Comparison of ENCODE assay signal across 17 cellular contexts in the genomic region with DNA sequence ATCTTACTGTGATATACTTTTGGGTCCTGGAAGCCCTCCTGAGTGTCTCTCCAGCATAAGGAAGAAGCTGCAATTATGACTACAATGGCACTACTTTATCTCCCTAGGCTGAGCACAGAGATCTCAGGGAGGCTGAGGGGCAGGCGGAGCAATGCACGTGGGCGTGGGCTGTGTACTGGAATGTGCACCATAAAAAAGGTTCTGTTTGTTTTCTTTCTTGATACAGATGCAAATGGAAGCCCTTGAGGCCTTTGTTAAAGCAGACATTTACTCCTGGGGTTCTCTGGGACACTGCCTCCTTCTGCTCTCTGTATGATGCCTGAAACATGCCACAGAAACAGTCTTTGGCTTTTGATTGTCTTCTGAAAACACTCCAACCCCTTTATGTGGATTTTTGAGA.
DNase-seq lines count a peak whose midpoint lies in the region; ATAC-seq, FAIRE-seq and TF ChIP-seq lines count a peak whose summit lies in the region.
"Had no signal": no experiment of that assay in that cellular context is flagged by ENCODE, and none has a peak within 500 bp of the region (broad histone marks: within the 10 kb centered on the region; RNA-seq: fewer than 3 reads in every experiment).

No MANE protein-coding gene starts in this region.

- H3K4me2 ChIP-seq in IMR-90 (ENCODE audit: low read depth, low read length) (no peak overlapping the region), H1 (ENCODE audit: insufficient read depth in 1 of 2, low read depth in 2 of 2, low read length in 2 of 2) (peak overlapping the region; percentile 9 to 41; a peak in 2 of 4 replicates)

- no peak overlapping the region for H3K23ac ChIP-seq in IMR-90 (ENCODE audit: low read depth, low read length)
- no peak overlapping the region for H3K23ac ChIP-seq in H1 (ENCODE audit: insufficient read length)

- no peak overlapping the region for H2BK120ac ChIP-seq in IMR-90 (ENCODE audit: low read depth, low read length)
- no peak overlapping the region for H2BK120ac ChIP-seq in H1 (replicated peaks; ENCODE audit: low read depth, low read length)

- dilution Hi-C loops in IMR-90 (cut with HindIII; ENCODE audit: low sequenced_read_pairs, unreplicated experiment): no loop called here

- H2BK15ac ChIP-seq in IMR-90 (ENCODE audit: low read depth, low read length) (no peak overlapping the region), H1 (ENCODE audit: low read length) (no peak overlapping the region)

- H3K9me1 ChIP-seq in IMR-90 (ENCODE audit: insufficient read depth, low read length): no peaks in the 10 kb centered on the region

- no peak overlapping the region for H4K91ac ChIP-seq in IMR-90 (ENCODE audit: insufficient read depth, low read depth, low read length)
- H4K91ac ChIP-seq in H1 (replicated peaks; ENCODE audit: insufficient read length, low read length): no peak overlapping the region

- H4K5ac ChIP-seq in IMR-90 (ENCODE audit: low read depth, low read length): no peak overlapping the region
- H4K5ac ChIP-seq in H1 (ENCODE audit: insufficient read length, low read depth, low read length): no peak overlapping the region

- H3K27ac ChIP-seq in IMR-90 (ENCODE audit: insufficient read depth, low read length) (no peak overlapping the region), H1 (ENCODE audit: low read depth, low read length) (no peak overlapping the region), right lobe of liver (no peak overlapping the region)
- H3K27ac ChIP-seq: heart right ventricle had no signal

- ATAC-seq in IMR-90 (ENCODE audit: low read depth): peak; percentile 53; the same call in 1 of the 2 replicates
- ATAC-seq in left lobe of liver: no peak
- ATAC-seq in right lobe of liver: no peak
- ATAC-seq: heart right ventricle had no signal

- H2AFZ ChIP-seq in IMR-90 (replicated peaks; ENCODE audit: low read length, poor library complexity): peak overlapping the region; percentile 7
- H2AFZ ChIP-seq in H1 (ENCODE audit: low read length): no peak overlapping the region

- no peak overlapping the region for H3K56ac ChIP-seq in IMR-90 (ENCODE audit: extremely low read depth, insufficient read depth, low read length)
- no peak overlapping the region for H3K56ac ChIP-seq in H1 (replicated peaks; ENCODE audit: insufficient read length, low read depth, low read length)

- H4K8ac ChIP-seq in IMR-90 (ENCODE audit: low read depth in 2 of 2, low read length in 2 of 2) (no peak overlapping the region), H1 (ENCODE audit: extremely low read depth, insufficient read depth, low read length) (no peak overlapping the region)

- H3K14ac ChIP-seq in IMR-90 (replicated peaks; ENCODE audit: low read depth, low read length) (no peak overlapping the region), H1 (ENCODE audit: insufficient read length) (no peak overlapping the region)

- TF ChIP-seq EP300 in H1 (IDR thresholded peaks at IDR 0.05; ENCODE audit: borderline replicate concordance in 1 of 2, low read depth in 2 of 2, low read length in 2 of 2): 0 out of 3 replicates have a peak, but pooled peaks of 1 of the 2 experiments have one; percentile 26

- H3K4me1 ChIP-seq in IMR-90 (ENCODE audit: control insufficient read depth, insufficient read depth, low read length) (peaks cover 2% of the 10 kb centered on the region; the same call in 1 of the 2 replicates), H1 (replicated peaks in 1 of 4; ENCODE audit: control insufficient read depth in 3 of 4, insufficient read depth in 4 of 4, low read length in 3 of 4) (peaks cover 0 to 5% (median 2%) of the 10 kb centered on the region in 4 experiments; a peak in 3 of 7 replicates), right lobe of liver (no peaks in the 10 kb centered on the region)

- WGBS in IMR-90 (ENCODE audit: extremely low coverage in 2 of 2, insufficient read length in 1 of 2), 2 experiments: no CpG with 5 or more reads among the region's 3 CpGs
- 7% methylated on average over 3 of the region's 3 CpGs; no CpG with 5 or more reads in 1 of the 2 experiments for WGBS in H1 (ENCODE audit: extremely low coverage in 1 of 2, insufficient coverage in 1 of 2, insufficient read length in 1 of 2, insufficient replicate concordance in 2 of 2, low coverage in 1 of 2, low lambda C conversion rate in 2 of 2, missing lambda C conversion rate in 1 of 2), 2 experiments
- 20% methylated on average over 1 of the region's 3 CpGs for WGBS in right lobe of liver (ENCODE audit: insufficient coverage, low coverage, low lambda C conversion rate, missing lambda C conversion rate)

- H3K9ac ChIP-seq in IMR-90 (ENCODE audit: low read depth, low read length) (no peak overlapping the region), H1 (replicated peaks in 1 of 4; ENCODE audit: extremely low read depth in 1 of 4, low read depth in 3 of 4, low read length in 3 of 4) (no peak overlapping the region)

- H2AK9ac ChIP-seq in IMR-90 (replicated peaks; ENCODE audit: low read depth, low read length, poor library complexity): no peak overlapping the region

- no peaks in the 10 kb centered on the region for H3K23me2 ChIP-seq in H1 (ENCODE audit: low read depth, low read length)

- TF ChIP-seq CTCF in IMR-90 (conservative IDR thresholded peaks at IDR 0.05; ENCODE audit: low read depth, low read length) (no peak), H1 (IDR thresholded peaks at IDR 0.05; ENCODE audit: control extremely low read depth in 1 of 3, insufficient read depth in 1 of 3, low read depth in 1 of 3, low read length in 3 of 3) (no peak), mesothelial cell of epicardium (IDR thresholded peaks at IDR 0.05; ENCODE audit: unreplicated experiment) (no peak), right lobe of liver (IDR thresholded peaks at IDR 0.05) (no peak)

- H3K18ac ChIP-seq in IMR-90 (ENCODE audit: low read depth, low read length): no peak overlapping the region
- no peak overlapping the region; the same call in 1 of the 2 replicates for H3K18ac ChIP-seq in H1 (ENCODE audit: extremely low read depth, low read length)

- H3K27ac Mint-ChIP-seq in mesothelial cell of epicardium: peak overlapping the region; percentile 6
- H3K27ac Mint-ChIP-seq: activated CD4-positive, alpha-beta T cell treated with anti-CD3 and anti-CD28 coated beads, Interleukin-2, amount 10 ng/mL, durations not matched to agents 24 days and 14 days; stimulated activated naive CD8-positive, alpha-beta T cell treated with anti-CD3 and anti-CD28 coated beads, Interleukin-15, Interleukin-2, amounts not matched to agents 100 ng/mL and 50 ng/mL, for 24 hours; T-helper 2 cell treated with Interferon-gamma antibody and Interleukin-4, amounts not matched to agents 5 μg/mL and 100 μg/mL, for 36 hours had no signal

- no TSS peak for BruUV-seq in IMR-90 (replicated peaks; lab: Mats Ljungman, UMichigan)

- TF ChIP-seq POLR2A in IMR-90 (IDR thresholded peaks at IDR 0.05; ENCODE audit: low read depth, low read length): no peak
- TF ChIP-seq POLR2A in H1 (IDR thresholded peaks at IDR 0.05; ENCODE audit: control extremely low read depth in 1 of 2, low read depth in 2 of 2, low read length in 2 of 2): no peak
- TF ChIP-seq POLR2A in right lobe of liver (IDR thresholded peaks at IDR 0.05): no peak

- no peaks in the 10 kb centered on the region for H3K36me3 ChIP-seq in IMR-90 (ENCODE audit: control insufficient read depth, insufficient read depth, low read length)
- no peaks in the 10 kb centered on the region; a peak in 1 of 8 replicates for H3K36me3 ChIP-seq in H1 (ENCODE audit: control insufficient read depth in 2 of 4, insufficient read depth in 4 of 4, low read length in 3 of 4)
- H3K36me3 ChIP-seq in right lobe of liver: no peaks in the 10 kb centered on the region
- H3K36me3 ChIP-seq: heart right ventricle had no signal

- POLR2A ChIA-PET in IMR-90 (lab: Charles Lee; ENCODE audit: unreplicated experiment) (no interaction called here), H1 (lab: Charles Lee; ENCODE audit: partially characterized antibody) (interaction anchor here (0.7 to 0.8 kb wide), 3 partner anchors 23 to 165 kb away, joined by 3 read pairs; no protein-coding TSS in a partner anchor)

- H3K79me1 ChIP-seq in IMR-90 (ENCODE audit: low read depth in 1 of 2, low read length in 2 of 2) (no peaks in the 10 kb centered on the region), H1 (ENCODE audit: low read depth, low read length) (no peaks in the 10 kb centered on the region)

- H2BK12ac ChIP-seq in H1 (ENCODE audit: low read depth, low read length): no peak overlapping the region

- H3K9me3 ChIP-seq in IMR-90 (ENCODE audit: control insufficient read depth, insufficient read depth, low read length) (0 out of 2 replicates have a peak, but pooled peaks cover 2% of the 10 kb centered on the region), H1 (ENCODE audit: insufficient read depth in 2 of 2, low read depth in 1 of 2, low read length in 1 of 2) (no peaks in the 10 kb centered on the region), right lobe of liver (no peaks in the 10 kb centered on the region)

- no peaks in the 10 kb centered on the region for H3K27me3 ChIP-seq in IMR-90 (ENCODE audit: control insufficient read depth, insufficient read depth, low read length)
- peaks cover 0 to 10% (median 7%) of the 10 kb centered on the region in 4 experiments; a peak in 4 of 7 replicates for H3K27me3 ChIP-seq in H1 (replicated peaks in 1 of 4; ENCODE audit: control insufficient read depth in 3 of 4, extremely low read depth in 1 of 4, insufficient read depth in 3 of 4, low read length in 3 of 4)
- no peaks in the 10 kb centered on the region for H3K27me3 ChIP-seq in right lobe of liver
- H3K27me3 ChIP-seq: heart right ventricle had no signal

- DNase-seq in Daoy (ENCODE audit: low read depth) (peak; percentile 51), IMR-90 (peak; percentile 21), H1 (ENCODE audit: low read depth in 1 of 2, low spot score in 2 of 2) (peak; percentile 53 to 64), mesothelial cell of epicardium (ENCODE audit: low spot score in 2 of 2, unreplicated experiment in 2 of 2) (no peak), amniotic stem cell (lab: John Stamatoyannopoulos, UW) (no peak), left lobe of liver (ENCODE audit: low spot score) (no peak), right lobe of liver (no peak), NCI-H524 (lab: John Stamatoyannopoulos, UW) (no peak)
- DNase-seq: activated CD4-positive, alpha-beta T cell treated with anti-CD3 and anti-CD28 coated beads, Interleukin-2, amount 10 ng/mL, durations not matched to agents 24 days and 14 days; activated T-cell treated with anti-CD3 and anti-CD28 coated beads, Interleukin-2, amount 50 U/mL, for 48 hours; erythroblast; heart right ventricle; Karpas-422; NCI-H1930 had no signal

- H2BK20ac ChIP-seq in IMR-90 (ENCODE audit: low read depth, low read length): no peak overlapping the region
- H2BK20ac ChIP-seq in H1 (ENCODE audit: low read length): no peak overlapping the region

- no peak overlapping the region for H2AK5ac ChIP-seq in IMR-90 (ENCODE audit: low read depth, low read length)
- no peak overlapping the region for H2AK5ac ChIP-seq in H1 (ENCODE audit: low read depth, low read length)

- H3K4ac ChIP-seq in IMR-90 (ENCODE audit: low read depth, low read length) (no peak overlapping the region), H1 (replicated peaks; ENCODE audit: insufficient read length, low read depth, low read length) (no peak overlapping the region)

- intact Hi-C loops in IMR-90 (cut with micrococcal nuclease) (no loop called here), right lobe of liver (cut with DNase I) (no loop called here)

- H2BK5ac ChIP-seq in IMR-90 (ENCODE audit: low read depth, low read length, poor library complexity, severe bottlenecking): no peak overlapping the region
- no peak overlapping the region for H2BK5ac ChIP-seq in H1 (ENCODE audit: low read depth, low read length)

- no peaks in the 10 kb centered on the region for H3K27me3 Mint-ChIP-seq in mesothelial cell of epicardium (ENCODE audit: low read depth)
- H3K27me3 Mint-ChIP-seq: stimulated activated naive CD8-positive, alpha-beta T cell treated with anti-CD3 and anti-CD28 coated beads, Interleukin-15, Interleukin-2, amounts not matched to agents 100 ng/mL and 50 ng/mL, for 24 hours had no signal

- peak; percentile 93 for FAIRE-seq in H1 (lab: Jason Lieb, UNC)
- FAIRE-seq: colon had no signal

- peaks cover 10% of the 10 kb centered on the region for H3K4me1 Mint-ChIP-seq in mesothelial cell of epicardium

- in situ Hi-C loops in IMR-90 (cut with MboI; ENCODE audit: low sequenced_read_pairs): no loop called here

- no peaks in the 10 kb centered on the region for H3K79me2 ChIP-seq in H1 (ENCODE audit: control insufficient read depth in 1 of 2, insufficient read depth in 2 of 2, low read length in 2 of 2)

- H3K4me3 ChIP-seq in IMR-90 (ENCODE audit: insufficient read depth, low read depth, low read length) (no peak overlapping the region), H1 (ENCODE audit: extremely low read depth in 1 of 4, insufficient read depth in 2 of 4, low read depth in 3 of 4, low read length in 4 of 4) (peak overlapping the region in 1 of 4 experiments; percentile 23; a peak in 1 of 8 replicates), right lobe of liver (no peak overlapping the region)
- H3K4me3 ChIP-seq: heart right ventricle had no signal

- peaks cover 16% of the 10 kb centered on the region for H3K9me3 Mint-ChIP-seq in mesothelial cell of epicardium

- CTCF ChIA-PET in IMR-90 (lab: Yijun Ruan, JAX) (interaction anchor here (0.6 to 0.7 kb wide), 2 partner anchors 231 to 411 kb away, joined by 3 read pairs; no protein-coding TSS in a partner anchor), H1 (lab: Charles Lee; ENCODE audit: partially characterized antibody) (interaction anchor here (0.6 to 5.7 kb wide), 6 partner anchors 9 to 279 kb away, joined by 3 to 29 read pairs (median 3); no protein-coding TSS in a partner anchor)

- no peak overlapping the region for H3K4me3 Mint-ChIP-seq in mesothelial cell of epicardium
- H3K4me3 Mint-ChIP-seq: activated CD4-positive, alpha-beta T cell treated with anti-CD3 and anti-CD28 coated beads, Interleukin-2, amount 10 ng/mL, durations not matched to agents 24 days and 14 days; stimulated activated naive CD8-positive, alpha-beta T cell treated with anti-CD3 and anti-CD28 coated beads, Interleukin-15, Interleukin-2, amounts not matched to agents 100 ng/mL and 50 ng/mL, for 24 hours; T-helper 2 cell treated with Interferon-gamma antibody and Interleukin-4, amounts not matched to agents 5 μg/mL and 100 μg/mL, for 36 hours had no signal

- H3K36me3 Mint-ChIP-seq in mesothelial cell of epicardium: peaks cover 10% of the 10 kb centered on the region

- no peaks in the 10 kb centered on the region for H4K20me1 ChIP-seq in IMR-90 (ENCODE audit: insufficient read depth, low read length)
- no peaks in the 10 kb centered on the region for H4K20me1 ChIP-seq in H1 (replicated peaks in 1 of 2; ENCODE audit: control insufficient read depth in 1 of 2, insufficient read depth in 2 of 2, low read length in 2 of 2)

- no peak for TF ChIP-seq RAD21 in IMR-90 (IDR thresholded peaks at IDR 0.05; ENCODE audit: low read length)
- TF ChIP-seq RAD21 in H1 (IDR thresholded peaks at IDR 0.05 in 1 of 2, conservative IDR thresholded peaks at IDR 0.05 in 1 of 2; ENCODE audit: low read depth in 2 of 2, low read length in 2 of 2): no peak

Comparison
In these comparisons a context has a peak if more than half of its experiments do, and no peak if none do; other contexts are left out.
1. DNase-seq: peak in Daoy (single experiment), IMR-90 (single experiment) and H1 (2 of 2); none in mesothelial cell of epicardium (0 of 2), amniotic stem cell (single experiment), left lobe of liver (single experiment), right lobe of liver (0 of 3) and NCI-H524 (0 of 2).